Comparison of ENCODE assay signal across 31 cellular contexts in the genomic region with DNA sequence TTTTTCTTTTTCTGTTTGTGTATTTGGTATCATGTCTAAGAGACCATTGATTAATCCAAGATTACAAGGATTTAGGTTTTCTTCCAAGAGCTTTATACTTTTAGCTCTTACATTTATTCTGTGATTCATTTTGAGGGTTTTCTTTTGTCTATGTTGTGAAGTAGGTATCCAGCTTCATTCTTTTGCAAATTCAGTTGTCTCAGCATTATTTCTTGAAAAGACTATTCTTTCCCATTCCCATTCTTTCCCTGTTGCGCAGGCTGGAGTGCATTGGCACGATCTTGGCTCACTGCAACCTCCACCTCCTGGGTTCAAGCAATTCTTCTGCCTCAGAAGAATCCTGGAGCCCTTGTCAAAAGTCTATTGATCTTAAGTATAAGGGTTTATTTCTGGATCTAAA.
DNase-seq lines count a peak whose midpoint lies in the region; ATAC-seq, FAIRE-seq and TF ChIP-seq lines count a peak whose summit lies in the region.
"Had no signal": no experiment of that assay in that cellular context is flagged by ENCODE, and none has a peak within 500 bp of the region (broad histone marks: within the 10 kb centered on the region; RNA-seq: fewer than 3 reads in every experiment).

No MANE protein-coding gene starts in this region.

- POLR2A ChIA-PET in HepG2 (lab: Yijun Ruan, JAX) (no interaction called here), A549 (lab: Yijun Ruan, JAX) (no interaction called here), K562 (lab: Yijun Ruan, JAX) (interaction anchor here (1.0 kb wide), 1 partner anchor 10 kb away, joined by 3 read pairs; no protein-coding TSS in a partner anchor), OCI-LY7 (lab: Charles Lee) (interaction anchor here (0.7 kb wide), 1 partner anchor 16 kb away, joined by 6 read pairs; no protein-coding TSS in a partner anchor)

- H3K36me3 ChIP-seq in HepG2 (replicated peaks in 1 of 2; ENCODE audit: control insufficient read depth in 1 of 2, insufficient read depth in 2 of 2, low read length in 2 of 2) (no peaks in the 10 kb centered on the region), right lobe of liver (no peaks in the 10 kb centered on the region), K562 (ENCODE audit: control insufficient read depth, insufficient read depth, low read length) (no peaks in the 10 kb centered on the region), OCI-LY7 (ENCODE audit: insufficient read depth, low read length) (no peaks in the 10 kb centered on the region), vagina (no peaks in the 10 kb centered on the region)
- H3K36me3 ChIP-seq: BE2C; BLaER1; BLaER1 treated with 17β-estradiol and CSF1 and Interleukin-3, amounts not matched to agents 10 nM and 100 nM had no signal

- no peak for FAIRE-seq in HepG2 (lab: Jason Lieb, UNC)
- no peak for FAIRE-seq in A549 (lab: Jason Lieb, UNC)
- no peak for FAIRE-seq in K562 (lab: Jason Lieb, UNC)
- FAIRE-seq: D721Med had no signal

- CTCF ChIA-PET in HepG2 (lab: Yijun Ruan, JAX; ENCODE audit: low intra/inter-chr PET ratio, low total read pairs) = no interaction called here
- CTCF ChIA-PET in A549 (lab: Yijun Ruan, JAX) = interaction anchor here (1.2 kb wide), 1 partner anchor 202 kb away, joined by 3 read pairs; no protein-coding TSS in a partner anchor
- CTCF ChIA-PET in K562 (lab: Yijun Ruan, JAX; ENCODE audit: low intra/inter-chr PET ratio) = no interaction called here
- CTCF ChIA-PET in OCI-LY7 (lab: Charles Lee; ENCODE audit: unreplicated experiment) = no interaction called here

- BruUV-seq in HepG2 (replicated peaks; lab: Mats Ljungman, UMichigan) (no TSS peak), K562 (replicated peaks; lab: Mats Ljungman, UMichigan) (no TSS peak), OCI-LY7 (replicated peaks; lab: Mats Ljungman, UMichigan) (no TSS peak)

- no peak overlapping the region for H3K4me2 ChIP-seq in HepG2 (ENCODE audit: low read depth, low read length)
- H3K4me2 ChIP-seq in A549 = no peak overlapping the region
- no peak overlapping the region for H3K4me2 ChIP-seq in K562 (ENCODE audit: insufficient read depth, low read length)
- H3K4me2 ChIP-seq in OCI-LY7 (ENCODE audit: low read length) = no peak overlapping the region
- H3K4me2 ChIP-seq: BLaER1; BLaER1 treated with 17β-estradiol and CSF1 and Interleukin-3, amounts not matched to agents 10 nM and 100 nM had no signal

- no peak overlapping the region for H3K27ac ChIP-seq in HepG2 (ENCODE audit: extremely low read length, insufficient read depth, low read length)
- no peak overlapping the region for H3K27ac ChIP-seq in right lobe of liver
- no peak overlapping the region for H3K27ac ChIP-seq in A549
- H3K27ac ChIP-seq in K562 (ENCODE audit: extremely low read depth, low read depth, low read length) = no peak overlapping the region
- no peak overlapping the region for H3K27ac ChIP-seq in OCI-LY7 (ENCODE audit: low read depth, low read length, poor library complexity, severe bottlenecking)
- H3K27ac ChIP-seq in vagina = no peak overlapping the region
- H3K27ac ChIP-seq: 22Rv1; BLaER1; BLaER1 treated with 17β-estradiol and CSF1 and Interleukin-3, amounts not matched to agents 10 nM and 100 nM; C4-2B had no signal

- H3K9ac ChIP-seq in HepG2 (ENCODE audit: insufficient read depth, low read depth, low read length) (no peak overlapping the region), K562 (ENCODE audit: insufficient read depth in 1 of 2, low read depth in 2 of 2, low read length in 2 of 2) (no peak overlapping the region)
- H3K9ac ChIP-seq: BLaER1; BLaER1 treated with 17β-estradiol and CSF1 and Interleukin-3, amounts not matched to agents 10 nM and 100 nM had no signal

- TF ChIP-seq POLR2A in HepG2 (IDR thresholded peaks at IDR 0.05; ENCODE audit: insufficient read depth in 1 of 2, low read depth in 2 of 2, low read length in 2 of 2) = no peak
- no peak for TF ChIP-seq POLR2A in right lobe of liver (IDR thresholded peaks at IDR 0.05)
- no peak for TF ChIP-seq POLR2A in A549 (IDR thresholded peaks at IDR 0.05; ENCODE audit: low read length)
- TF ChIP-seq POLR2A in K562 (conservative IDR thresholded peaks at IDR 0.05) = no peak
- no peak for TF ChIP-seq POLR2A in vagina (IDR thresholded peaks at IDR 0.05)

- TF ChIP-seq RAD21 in HepG2 (CRISPR knock-in tag; IDR thresholded peaks at IDR 0.05) (no peak), A549 (conservative IDR thresholded peaks at IDR 0.05 in 1 of 2, IDR thresholded peaks at IDR 0.05 in 1 of 2) (no peak), K562 (CRISPR knock-in tag; conservative IDR thresholded peaks at IDR 0.05 in 1 of 2, IDR thresholded peaks at IDR 0.05 in 1 of 2) (no peak)

- no peaks in the 10 kb centered on the region for H3K9me1 ChIP-seq in K562 (ENCODE audit: control insufficient read depth, insufficient read depth, low read length)

- ATAC-seq in HepG2 = no peak
- ATAC-seq in right lobe of liver = no peak
- ATAC-seq in A549 = no peak
- ATAC-seq in K562 = no peak
- ATAC-seq: CD8-positive, alpha-beta T cell had no signal

- no peaks in the 10 kb centered on the region for H3K9me3 ChIP-seq in HepG2 (ENCODE audit: low read length)
- no peaks in the 10 kb centered on the region for H3K9me3 ChIP-seq in right lobe of liver
- no peaks in the 10 kb centered on the region for H3K9me3 ChIP-seq in A549
- no peaks in the 10 kb centered on the region for H3K9me3 ChIP-seq in K562 (replicated peaks; ENCODE audit: control insufficient read depth, insufficient read depth, low read depth, low read length)
- H3K9me3 ChIP-seq in OCI-LY7 (ENCODE audit: low read length) = no peaks in the 10 kb centered on the region
- no peaks in the 10 kb centered on the region for H3K9me3 ChIP-seq in vagina
- H3K9me3 ChIP-seq: BE2C; BLaER1; BLaER1 treated with 17β-estradiol and CSF1 and Interleukin-3, amounts not matched to agents 10 nM and 100 nM; Caco-2 had no signal

- in situ Hi-C loops in HepG2 (cut with HindIII; ENCODE audit: extremely low pct_ligation_motif_present, low pct_unique_long_range_greater_than_20kb) = no loop called here
- in situ Hi-C loops in K562 (cut with MboI) = no loop called here

- H3K4me1 ChIP-seq in HepG2 (ENCODE audit: insufficient read depth, low read length) (no peaks in the 10 kb centered on the region), right lobe of liver (no peaks in the 10 kb centered on the region), A549 (no peaks in the 10 kb centered on the region), K562 (replicated peaks in 1 of 2; ENCODE audit: control insufficient read depth in 2 of 2, insufficient read depth in 2 of 2, low read length in 2 of 2) (peaks cover 0 to 10% of the 10 kb centered on the region in 2 experiments; a peak in 3 of 5 replicates), OCI-LY7 (ENCODE audit: insufficient read depth, low read length, poor library complexity, severe bottlenecking) (no peaks in the 10 kb centered on the region), vagina (no peaks in the 10 kb centered on the region)
- H3K4me1 ChIP-seq: BE2C; BLaER1; BLaER1 treated with 17β-estradiol and CSF1 and Interleukin-3, amounts not matched to agents 10 nM and 100 nM; Caco-2 had no signal

- H3K4me3 ChIP-seq in HepG2 (replicated peaks in 1 of 3; ENCODE audit: insufficient read depth in 1 of 3, low read depth in 2 of 3, low read length in 3 of 3) = no peak overlapping the region
- no peak overlapping the region for H3K4me3 ChIP-seq in right lobe of liver
- H3K4me3 ChIP-seq in A549 = no peak overlapping the region
- no peak overlapping the region for H3K4me3 ChIP-seq in K562
- no peak overlapping the region for H3K4me3 ChIP-seq in OCI-LY7 (ENCODE audit: low read depth, low read length, poor library complexity, severe bottlenecking)
- H3K4me3 ChIP-seq in vagina = no peak overlapping the region
- H3K4me3 ChIP-seq: BLaER1; BLaER1 treated with 17β-estradiol and CSF1 and Interleukin-3, amounts not matched to agents 10 nM and 100 nM had no signal

- intact Hi-C loops in HepG2 (cut with micrococcal nuclease; ENCODE audit: unreplicated experiment) (no loop called here), right lobe of liver (cut with DNase I) (no loop called here), K562 (cut with micrococcal nuclease) (no loop called here), OCI-LY7 (cut with micrococcal nuclease; ENCODE audit: unreplicated experiment) (no loop called here), vagina (cut with DNase I) (no loop called here)

- H3K9me2 ChIP-seq in OCI-LY7 (ENCODE audit: insufficient read depth, low read length) = no peaks in the 10 kb centered on the region

- H2AFZ ChIP-seq in HepG2 (ENCODE audit: low read length) (no peak overlapping the region), K562 (ENCODE audit: low read depth, low read length) (no peak overlapping the region), OCI-LY7 (ENCODE audit: low read length) (no peak overlapping the region)

- DNase-seq in HepG2 (ENCODE audit: low spot score) (no peak), right lobe of liver (no peak), A549 (ENCODE audit: low read depth in 1 of 2, low spot score in 1 of 2) (no peak), K562 (ENCODE audit: extremely low read depth in 1 of 4, low spot score in 3 of 4) (no peak), OCI-LY7 (ENCODE audit: low spot score) (no peak), vagina (ENCODE audit: extremely low spot score in 2 of 2) (no peak)
- DNase-seq: 8988T; ACHN; AML-193; BE2C; C1 segment of cervical spinal cord; Caco-2; Calu3; CD4-positive, alpha-beta memory T cell; CD4-positive, alpha-beta T cell; CD4-positive, CD25-positive, alpha-beta regulatory T cell; CD8-positive, alpha-beta memory T cell; CD8-positive, alpha-beta T cell; COR-L47; DMS 273 treated with DMSO at 0.1 percent for 48 hours; DMS153; DMS53; DMS79; DMS79 treated with DMSO at 0.1 percent for 48 hours; DND-41; EL had no signal

- H3K27me3 ChIP-seq in HepG2 (ENCODE audit: control insufficient read depth in 1 of 2, insufficient read depth in 2 of 2, low read length in 2 of 2) (no peaks in the 10 kb centered on the region), right lobe of liver (no peaks in the 10 kb centered on the region), K562 (ENCODE audit: control insufficient read depth in 2 of 2, insufficient read depth in 2 of 2, low read length in 2 of 2) (no peaks in the 10 kb centered on the region), vagina (no peaks in the 10 kb centered on the region)
- H3K27me3 ChIP-seq: BE2C; BLaER1; BLaER1 treated with 17β-estradiol and CSF1 and Interleukin-3, amounts not matched to agents 10 nM and 100 nM had no signal

- H3K79me2 ChIP-seq in HepG2 (ENCODE audit: insufficient read depth, low read length) = no peaks in the 10 kb centered on the region
- no peaks in the 10 kb centered on the region for H3K79me2 ChIP-seq in K562 (ENCODE audit: control insufficient read depth, insufficient read depth, low read length)
- H3K79me2 ChIP-seq in OCI-LY7 (ENCODE audit: insufficient read depth, low read depth, low read length) = no peaks in the 10 kb centered on the region

- H4K20me1 ChIP-seq in HepG2 (ENCODE audit: insufficient read depth, low read length) = no peaks in the 10 kb centered on the region
- H4K20me1 ChIP-seq in K562 (replicated peaks; ENCODE audit: control insufficient read depth, insufficient read depth, low read length) = no peaks in the 10 kb centered on the region
- H4K20me1 ChIP-seq in OCI-LY7 (ENCODE audit: insufficient read depth, low read length) = no peaks in the 10 kb centered on the region
- H4K20me1 ChIP-seq: BLaER1; BLaER1 treated with 17β-estradiol and CSF1 and Interleukin-3, amounts not matched to agents 10 nM and 100 nM had no signal

- TF ChIP-seq EP300 in HepG2 (IDR thresholded peaks at IDR 0.05; ENCODE audit: low read depth in 2 of 2, low read length in 2 of 2) (no peak), HepG2 (CRISPR knock-in tag; IDR thresholded peaks at IDR 0.05; ENCODE audit: borderline replicate concordance) (no peak), A549 (IDR thresholded peaks at IDR 0.05) (no peak), K562 (IDR thresholded peaks at IDR 0.05; ENCODE audit: low read length) (no peak)

- 6% methylated on average over 2 of the region's 2 CpGs for WGBS in HepG2 (ENCODE audit: low lambda C conversion rate)
- WGBS in right lobe of liver (ENCODE audit: insufficient coverage, low coverage, low lambda C conversion rate, missing lambda C conversion rate) = 63% methylated on average over 2 of the region's 2 CpGs
- 2% methylated on average over 2 of the region's 2 CpGs for WGBS in A549 (ENCODE audit: missing lambda C conversion rate)
- 72% methylated on average over 2 of the region's 2 CpGs for WGBS in K562 (ENCODE audit: insufficient coverage, low coverage, missing lambda C conversion rate)

- TF ChIP-seq CTCF in HepG2 (CRISPR knock-in tag; IDR thresholded peaks at IDR 0.05) (no peak), right lobe of liver (IDR thresholded peaks at IDR 0.05) (no peak), A549 (IDR thresholded peaks at IDR 0.05) (no peak), K562 (IDR thresholded peaks at IDR 0.05 in 2 of 3, conservative IDR thresholded peaks at IDR 0.05 in 1 of 3; ENCODE audit: insufficient read depth in 2 of 3, low read depth in 1 of 3, low read length in 3 of 3) (no peak), OCI-LY7 (conservative IDR thresholded peaks at IDR 0.05; ENCODE audit: low read length) (no peak), vagina (IDR thresholded peaks at IDR 0.05) (no peak)

Comparison
In these comparisons a context has a peak if more than half of its experiments do, and no peak if none do; other contexts are left out.
1. POLR2A ChIA-PET loops: an anchor here in K562 (1.0 kb wide) and OCI-LY7 (0.7 kb wide); none called in HepG2 and A549.
2. Of the 241 proteins assayed by ChIP-seq in both HepG2 and K562: peak only in HepG2: MAFK; only in K562: none; in both: none; in neither: 240.